ENCODE assay signal across 17 cellular contexts in genomic region chr2:176500921-176501320, GRCh38.
DNase-seq lines count a peak whose midpoint lies in the region; ATAC-seq and TF ChIP-seq lines count a peak whose summit lies in the region.
"Had no signal": no experiment of that assay in that cellular context is flagged by ENCODE, and none has a peak within 500 bp of the region (broad histone marks: within the 10 kb centered on the region; RNA-seq: fewer than 3 reads in every experiment).

No MANE protein-coding gene starts in this region.

- CTCF ChIA-PET in activated CD4-positive, alpha-beta memory T cell treated with anti-CD3 and anti-CD28 coated beads, Interleukin-2, amount 10 ng/mL, durations not matched to agents 7 days and 5 days (lab: Charles Lee) = no interaction called here

- H3K36me3 ChIP-seq in thoracic aorta = no peaks in the 10 kb centered on the region

- in situ Hi-C loops in G401 (cut with HindIII; ENCODE audit: low sequenced_read_pairs) = no loop called here

- POLR2A ChIA-PET in activated CD4-positive, alpha-beta memory T cell treated with anti-CD3 and anti-CD28 coated beads, Interleukin-2, amount 10 ng/mL, durations not matched to agents 7 days and 5 days (lab: Charles Lee) = no interaction called here

- H3K4me3 ChIP-seq in fibroblast of villous mesenchyme (ENCODE audit: low read depth, low read length) = no peak overlapping the region
- no peak overlapping the region for H3K4me3 ChIP-seq in thoracic aorta
- H3K4me3 ChIP-seq: lung had no signal

- no peak overlapping the region for H3K27ac ChIP-seq in thoracic aorta

- no peaks in the 10 kb centered on the region for H3K36me3 Mint-ChIP-seq in activated CD4-positive, alpha-beta memory T cell treated with anti-CD3 and anti-CD28 coated beads, Interleukin-2, amount 10 ng/mL, durations not matched to agents 7 days and 5 days (ENCODE audit: low read depth)
- H3K36me3 Mint-ChIP-seq: activated CD4-positive, alpha-beta memory T cell treated with anti-CD3 and anti-CD28 coated beads for 36 hours; CD4-positive, CD25-positive, alpha-beta regulatory T cell had no signal

- peaks cover 3 to 13% of the 10 kb centered on the region in 2 donors for H3K4me1 ChIP-seq in thoracic aorta (ENCODE audit: control insufficient read depth in 1 of 2, low read depth in 2 of 2)

- no peaks in the 10 kb centered on the region for H3K27me3 ChIP-seq in thoracic aorta (replicated peaks; ENCODE audit: insufficient read depth)

- DNase-seq in NCI-H2171 treated with DMSO at 0.1 percent for 48 hours (lab: John Stamatoyannopoulos, UW) (peak; percentile 43), NCI-H2171 (lab: John Stamatoyannopoulos, UW) (no peak), NCI-H69 (lab: John Stamatoyannopoulos, UW) (peak; percentile 18), fibroblast of villous mesenchyme (ENCODE audit: low read depth) (peak; percentile 85), thoracic aorta (ENCODE audit: low spot score) (no peak), G401 (ENCODE audit: low spot score) (no peak)
- DNase-seq in activated CD4-positive, alpha-beta memory T cell treated with anti-CD3 and anti-CD28 coated beads, Interleukin-2, amount 10 ng/mL, durations not matched to agents 7 days and 5 days = no peak
- DNase-seq: activated CD4-positive, alpha-beta memory T cell treated with anti-CD3 and anti-CD28 coated beads for 36 hours; amygdala; CD4-positive, CD25-positive, alpha-beta regulatory T cell; Kasumi-1; NCI-H446 treated with DMSO at 0.1 percent for 48 hours; retina; stimulated activated CD4-positive, alpha-beta T cell treated with anti-CD3 and anti-CD28 coated beads, Interleukin-15, amount 100 ng/mL, for 24 hours had no signal

- no peak for TF ChIP-seq CTCF in fibroblast of villous mesenchyme (IDR thresholded peaks at IDR 0.05; ENCODE audit: insufficient read depth, low read depth, low read length)
- TF ChIP-seq CTCF in thoracic aorta (IDR thresholded peaks at IDR 0.05) = no peak

- no peak overlapping the region for H3K27ac Mint-ChIP-seq in activated CD4-positive, alpha-beta memory T cell treated with anti-CD3 and anti-CD28 coated beads, Interleukin-2, amount 10 ng/mL, durations not matched to agents 7 days and 5 days
- H3K27ac Mint-ChIP-seq: activated CD4-positive, alpha-beta memory T cell treated with anti-CD3 and anti-CD28 coated beads for 36 hours; CD4-positive, CD25-positive, alpha-beta regulatory T cell had no signal

- H3K9me3 ChIP-seq in thoracic aorta = no peaks in the 10 kb centered on the region

- ATAC-seq in thoracic aorta (ENCODE audit: insufficient number of reproducible peaks, low FRiP score, low read depth) = peak; percentile 68
- no peak for ATAC-seq in HG03045 (IDR thresholded peaks at IDR 0.05; ENCODE audit: unreplicated experiment)

- no peaks in the 10 kb centered on the region for H3K4me1 Mint-ChIP-seq in activated CD4-positive, alpha-beta memory T cell treated with anti-CD3 and anti-CD28 coated beads, Interleukin-2, amount 10 ng/mL, durations not matched to agents 7 days and 5 days
- H3K4me1 Mint-ChIP-seq: CD4-positive, CD25-positive, alpha-beta regulatory T cell; central memory CD8-positive, alpha-beta T cell had no signal

- H3K9me3 Mint-ChIP-seq in activated CD4-positive, alpha-beta memory T cell treated with anti-CD3 and anti-CD28 coated beads, Interleukin-2, amount 10 ng/mL, durations not matched to agents 7 days and 5 days = no peaks in the 10 kb centered on the region
- H3K9me3 Mint-ChIP-seq: activated CD4-positive, alpha-beta memory T cell treated with anti-CD3 and anti-CD28 coated beads for 36 hours; central memory CD8-positive, alpha-beta T cell had no signal

- no peak overlapping the region for H3K4me3 Mint-ChIP-seq in activated CD4-positive, alpha-beta memory T cell treated with anti-CD3 and anti-CD28 coated beads, Interleukin-2, amount 10 ng/mL, durations not matched to agents 7 days and 5 days
- H3K4me3 Mint-ChIP-seq: activated CD4-positive, alpha-beta memory T cell treated with anti-CD3 and anti-CD28 coated beads for 36 hours; CD4-positive, CD25-positive, alpha-beta regulatory T cell; central memory CD8-positive, alpha-beta T cell had no signal

- peaks cover 22% of the 10 kb centered on the region for H3K27me3 Mint-ChIP-seq in activated CD4-positive, alpha-beta memory T cell treated with anti-CD3 and anti-CD28 coated beads, Interleukin-2, amount 10 ng/mL, durations not matched to agents 7 days and 5 days

Comparison
In these comparisons a context has a peak if more than half of its experiments do, and no peak if none do; other contexts are left out.
1. DNase-seq: peak in NCI-H2171 treated with DMSO at 0.1 percent for 48 hours (single experiment), NCI-H69 (single experiment) and fibroblast of villous mesenchyme (single experiment); none in NCI-H2171 (single experiment), thoracic aorta (single experiment), G401 (single experiment) and activated CD4-positive, alpha-beta memory T cell treated with anti-CD3 and anti-CD28 coated beads, Interleukin-2, amount 10 ng/mL, durations not matched to agents 7 days and 5 days (single experiment).